8 cellular contexts compared by ENCODE assay signal in the genomic region with DNA sequence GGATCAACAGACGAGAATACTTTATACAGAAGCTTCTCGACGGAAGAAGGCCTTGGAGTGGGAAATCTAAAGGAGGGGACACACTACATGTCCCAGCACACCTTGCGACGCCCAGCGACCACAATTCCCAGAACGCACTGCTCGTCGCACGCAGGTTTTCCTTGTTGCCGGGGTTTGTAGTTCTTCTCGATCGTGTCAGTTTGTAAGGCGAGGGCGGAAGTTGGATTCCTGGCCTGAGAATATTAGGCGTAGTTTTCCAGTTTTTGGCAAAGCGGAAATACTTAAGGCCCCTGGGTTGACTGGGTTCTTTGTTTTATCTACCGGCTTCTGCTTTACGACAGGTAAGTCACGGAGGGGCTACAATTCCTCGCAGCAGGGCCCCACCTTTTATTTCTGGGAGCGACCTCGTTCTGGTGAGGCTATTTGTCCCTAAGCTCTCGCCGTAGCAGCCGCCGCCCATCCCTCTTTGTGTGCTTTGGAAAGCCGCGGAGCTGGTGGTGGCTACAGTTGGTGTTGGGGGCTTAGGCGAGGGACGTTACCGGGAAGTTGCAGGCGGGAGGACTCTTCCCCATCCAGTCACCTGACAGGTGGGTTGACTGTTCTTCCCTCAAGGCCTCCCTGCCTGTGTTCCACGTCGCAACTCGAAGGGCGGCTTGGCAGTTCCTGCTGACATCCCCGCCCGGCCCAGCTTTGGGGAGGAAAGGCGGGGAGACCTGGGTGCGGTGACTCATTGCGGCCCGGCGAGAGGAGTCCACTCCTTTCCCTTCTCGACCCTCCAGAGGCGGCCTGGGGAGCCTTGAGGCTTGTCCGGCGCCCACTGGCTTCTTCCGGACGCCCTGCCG. TPM values are rescaled to one million over a fixed set of nuclear protein-coding genes. Genes with fewer than 3 reads are reported as not detected.
DNase-seq lines count a peak whose midpoint lies in the region; ATAC-seq and TF ChIP-seq lines count a peak whose summit lies in the region.

A gene (plus strand): TSS at position 183 of the 842 bp plus-strand sequence. CDS start 2,687 bp downstream, outside the sequence.

- peak; percentile 84 for ATAC-seq in activated CD8-positive, alpha-beta memory T cell treated with anti-CD3 and anti-CD28 coated beads, Interleukin-2, amount 10 ng/mL, durations not matched to agents 7 days and 5 days

- H3K4me3 ChIP-seq in NT2/D1 (ENCODE audit: insufficient read length, low read depth) (peak within 1 kb of the TSS; percentile 92), endocrine pancreas (ENCODE audit: control insufficient read depth, insufficient read depth, low read length) (peak within 1 kb of the TSS; percentile 97), mesenchymal stem cell (ENCODE audit: insufficient read depth in 1 of 2, low read depth in 1 of 2, low read length in 2 of 2) (peak within 1 kb of the TSS; percentile 87 to 98)

- peak within 1 kb of the TSS; percentile 73 to 99 for H3K4ac ChIP-seq in mesenchymal stem cell (ENCODE audit: low read depth in 1 of 2, low read length in 2 of 2)

- no peaks in the 10 kb centered on the region for H3K9me3 Mint-ChIP-seq in activated CD8-positive, alpha-beta memory T cell treated with anti-CD3 and anti-CD28 coated beads, Interleukin-2, amount 10 ng/mL, durations not matched to agents 7 days and 5 days (ENCODE audit: low read depth)

- peaks cover 17% of the 10 kb centered on the region for H3K4me1 Mint-ChIP-seq in activated CD8-positive, alpha-beta memory T cell treated with anti-CD3 and anti-CD28 coated beads, Interleukin-2, amount 10 ng/mL, durations not matched to agents 7 days and 5 days

- peaks cover 14% of the 10 kb centered on the region for H3K36me3 Mint-ChIP-seq in activated CD8-positive, alpha-beta memory T cell treated with anti-CD3 and anti-CD28 coated beads, Interleukin-2, amount 10 ng/mL, durations not matched to agents 7 days and 5 days

- peak within 1 kb of the TSS; percentile 91 for H2BK5ac ChIP-seq in mesenchymal stem cell (ENCODE audit: low read depth, low read length, poor library complexity, severe bottlenecking)

- H3K23ac ChIP-seq in mesenchymal stem cell (ENCODE audit: low read length in 2 of 2): peak within 1 kb of the TSS in 1 of 2 experiments; percentile 90

- CTCF ChIA-PET in activated CD8-positive, alpha-beta memory T cell treated with anti-CD3 and anti-CD28 coated beads, Interleukin-2, amount 10 ng/mL, durations not matched to agents 7 days and 5 days (lab: Charles Lee): interaction anchor here (1.0 to 1.8 kb wide), 3 partner anchors 419 to 774 kb away, joined by 3 to 7 read pairs (median 4); no protein-coding TSS in a partner anchor

- H2AK5ac ChIP-seq in mesenchymal stem cell (ENCODE audit: low read length, severe bottlenecking): peak within 1 kb of the TSS; percentile 64

- no peaks in the 10 kb centered on the region for H3K9me3 ChIP-seq in NT2/D1 (ENCODE audit: insufficient read depth, low read length)
- no peaks in the 10 kb centered on the region for H3K9me3 ChIP-seq in endocrine pancreas (ENCODE audit: control insufficient read depth, low read length)
- H3K9me3 ChIP-seq in mesenchymal stem cell (ENCODE audit: control insufficient read depth, low read length): no peaks in the 10 kb centered on the region

- H4K8ac ChIP-seq in mesenchymal stem cell (ENCODE audit: low read length): peak within 1 kb of the TSS; percentile 95

- H4K91ac ChIP-seq in mesenchymal stem cell (ENCODE audit: low read length): peak within 1 kb of the TSS; percentile 48

- H3K27ac ChIP-seq in mesenchymal stem cell (ENCODE audit: low read length, poor library complexity, severe bottlenecking): peak within 1 kb of the TSS; percentile 85

- peaks cover 17% of the 10 kb centered on the region for H3K27me3 Mint-ChIP-seq in activated CD8-positive, alpha-beta memory T cell treated with anti-CD3 and anti-CD28 coated beads, Interleukin-2, amount 10 ng/mL, durations not matched to agents 7 days and 5 days

- H2BK15ac ChIP-seq in mesenchymal stem cell (ENCODE audit: low read depth, poor library complexity, severe bottlenecking): peak within 1 kb of the TSS; percentile 92

- H3K18ac ChIP-seq in mesenchymal stem cell (ENCODE audit: low read depth in 1 of 2, low read length in 2 of 2): peak within 1 kb of the TSS; percentile 92 to 95

- peak within 1 kb of the TSS; percentile 49 for H2AFZ ChIP-seq in mesenchymal stem cell (ENCODE audit: low read depth, low read length)

- DNase-seq in COR-L47 (lab: John Stamatoyannopoulos, UW) (peak; percentile 92), GM20000 (ENCODE audit: low spot score) (peak; percentile 78), HT1080 (ENCODE audit: low read depth) (peak; percentile 95), NT2/D1 (ENCODE audit: low read depth, low spot score) (peak; percentile 89), mesenchymal stem cell (peak; percentile 95)
- DNase-seq in activated CD8-positive, alpha-beta memory T cell treated with anti-CD3 and anti-CD28 coated beads, Interleukin-2, amount 10 ng/mL, durations not matched to agents 7 days and 5 days: peak; percentile 89
- DNase-seq in stimulated activated CD8-positive, alpha-beta memory T cell treated with anti-CD3 and anti-CD28 coated beads, Interleukin-12 subunit alpha, Interleukin-12 subunit beta, amount 100 ng/mL, for 4 hours (ENCODE audit: low read depth): peak; percentile 59

- peaks cover 24% of the 10 kb centered on the region for H3K36me3 ChIP-seq in NT2/D1 (ENCODE audit: insufficient read depth, insufficient read length, low read length)
- no peaks in the 10 kb centered on the region for H3K36me3 ChIP-seq in endocrine pancreas (ENCODE audit: control insufficient read depth, insufficient read depth, low read length)
- peaks cover 0 to 24% of the 10 kb centered on the region in 2 experiments for H3K36me3 ChIP-seq in mesenchymal stem cell (ENCODE audit: control insufficient read depth in 1 of 2, insufficient read depth in 2 of 2, low read depth in 1 of 2, low read length in 2 of 2)

- H3K4me1 ChIP-seq in NT2/D1 (ENCODE audit: insufficient read depth, insufficient read length): no peaks in the 10 kb centered on the region
- H3K4me1 ChIP-seq in endocrine pancreas (ENCODE audit: control insufficient read depth, insufficient read depth, low read length): peaks cover 8% of the 10 kb centered on the region
- H3K4me1 ChIP-seq in mesenchymal stem cell (ENCODE audit: control insufficient read depth, insufficient read depth, low read depth, low read length): peaks cover 3% of the 10 kb centered on the region

- H3K9ac ChIP-seq in NT2/D1 (ENCODE audit: insufficient read length, low read depth): peak within 1 kb of the TSS; percentile 83
- peak within 1 kb of the TSS; percentile 87 for H3K9ac ChIP-seq in endocrine pancreas (ENCODE audit: control insufficient read depth, insufficient read depth, low read length)
- peak within 1 kb of the TSS; percentile 99 for H3K9ac ChIP-seq in mesenchymal stem cell (ENCODE audit: low read length)

- H3K4me3 Mint-ChIP-seq in activated CD8-positive, alpha-beta memory T cell treated with anti-CD3 and anti-CD28 coated beads, Interleukin-2, amount 10 ng/mL, durations not matched to agents 7 days and 5 days: peak within 1 kb of the TSS; percentile 92

- peak within 1 kb of the TSS in 1 of 2 experiments; percentile 30 for H3K14ac ChIP-seq in mesenchymal stem cell (ENCODE audit: low read length in 2 of 2)

- H2BK12ac ChIP-seq in mesenchymal stem cell (ENCODE audit: low read length in 2 of 2): no peak within 1 kb of the TSS

- under 1% methylated on average over 42 of the region's 51 CpGs for WGBS in mesenchymal stem cell

- peak within 1 kb of the TSS; percentile 75 for H2BK120ac ChIP-seq in mesenchymal stem cell (ENCODE audit: low read depth, low read length)

- H3K4me2 ChIP-seq in mesenchymal stem cell (ENCODE audit: low read length, poor library complexity, severe bottlenecking): peak within 1 kb of the TSS; percentile 61

- TF ChIP-seq CTCF in GM20000 (IDR thresholded peaks at IDR 0.05; ENCODE audit: extremely low read depth, missing control alignments): no peak

- peak within 1 kb of the TSS; percentile 85 for H3K27ac Mint-ChIP-seq in activated CD8-positive, alpha-beta memory T cell treated with anti-CD3 and anti-CD28 coated beads, Interleukin-2, amount 10 ng/mL, durations not matched to agents 7 days and 5 days

- H3K27me3 ChIP-seq in NT2/D1 (ENCODE audit: insufficient read depth, insufficient read length) (no peaks in the 10 kb centered on the region), endocrine pancreas (ENCODE audit: control insufficient read depth, insufficient read depth, low read length) (no peaks in the 10 kb centered on the region), mesenchymal stem cell (ENCODE audit: control insufficient read depth in 1 of 2, insufficient read depth in 1 of 2, low read length in 2 of 2) (no peaks in the 10 kb centered on the region)

- no peaks in the 10 kb centered on the region for H3K79me1 ChIP-seq in mesenchymal stem cell (replicated peaks; ENCODE audit: low read length, poor library complexity, severe bottlenecking)

RNA-seq across cellular contexts. Expression of the gene that starts here (rescaled TPM):
- total RNA-seq in HT1080 (2014; rRNA removed; shearing (Covaris generic)): 68.3 and 71.4 TPM in 2 replicates
- polyA plus RNA-seq in HT1080 (2015; cell fraction: cytosol; rRNA removed): 87.7 and 95.3 TPM in 2 replicates
- polyA plus RNA-seq in HT1080 (2015; cell fraction: nucleus; rRNA removed): 175 and 190 TPM in 2 replicates
- total RNA-seq in activated CD8-positive, alpha-beta memory T cell treated with anti-CD3 and anti-CD28 coated beads, Interleukin-2, amount 10 ng/mL, durations not matched to agents 7 days and 5 days: 10 to 100 TPM; 41.6 to 49.5 TPM
- 226 TPM for polyA plus RNA-seq in mesenchymal stem cell (2013, experiment 1 of 2)
- 231 TPM for polyA plus RNA-seq in mesenchymal stem cell (2013, experiment 2 of 2)

Comparison
In these comparisons a context has a peak if more than half of its experiments do, and no peak if none do; other contexts are left out.
1. Peak in every context shown above with its lines: DNase-seq, ATAC-seq, H3K4me3 ChIP-seq and H3K27ac ChIP-seq.